ENCODE assay signal across 16 cellular contexts in genomic region chr2:37544617-37545031, GRCh38.
"Had no signal": no experiment of that assay in that cellular context is flagged by ENCODE, and none has a peak within 500 bp of the region (broad histone marks: within the 10 kb centered on the region; RNA-seq: fewer than 3 reads in every experiment).

No MANE protein-coding gene starts in this region.

- H3K4me3 ChIP-seq: cardiac muscle cell, dorsolateral prefrontal cortex, left ventricle myocardium inferior, right atrium auricular region, smooth muscle cell had no signal

- DNase-seq: activated CD4-positive, alpha-beta memory T cell treated with anti-CD3 and anti-CD28 coated beads, Interleukin-2, amount 10 ng/mL, durations not matched to agents 7 days and 5 days; activated naive CD4-positive, alpha-beta T cell treated with anti-CD3 and anti-CD28 coated beads, Interleukin-2, amount 10 ng/mL, durations not matched to agents 7 days and 5 days; activated T-cell treated with anti-CD3 and anti-CD28 coated beads, Interleukin-2, amount 50 U/mL, for 24 hours; dorsolateral prefrontal cortex; endodermal cell; islet precursor cell; left ventricle myocardium inferior; mesenchymal stem cell; posterior cingulate gyrus; stimulated activated naive CD8-positive, alpha-beta T cell treated with anti-CD3 and anti-CD28 coated beads, Interleukin-15, Interleukin-2, amounts not matched to agents 100 U/mL and 50 U/mL, for 24 hours; T1000; trophoblast cell had no signal

- ATAC-seq: natural killer cell treated with Interleukin-12 subunit alpha and Interleukin-12 subunit beta and Interleukin-15 and Interleukin-18, amount 100 ng/mL, for 72 hours; stimulated activated naive CD8-positive, alpha-beta T cell treated with anti-CD3 and anti-CD28 coated beads, Interleukin-15, Interleukin-2, amounts not matched to agents 100 U/mL and 50 U/mL, for 24 hours had no signal
